ENCODE assay signal across 1 cellular context in genomic region chr18:3450358-3451107, GRCh38.
TF ChIP-seq lines count a peak whose summit lies in the region.

No MANE protein-coding gene starts in this region.

TF ChIP-seq in K562, 482 proteins besides CTCF, POLR2A, EP300 and RAD21 (continued from another document and continues in another):
- TF ChIP-seq MEF2A (IDR thresholded peaks at IDR 0.05; ENCODE audit: control insufficient read depth, low read depth, low read length): no peak
- TF ChIP-seq ZBED1 (IDR thresholded peaks at IDR 0.05): no peak; the same call in none of the 2 replicates
- TF ChIP-seq CBX3 (IDR thresholded peaks at IDR 0.05; ENCODE audit: borderline replicate concordance in 1 of 2, low read length in 2 of 2): no peak
- no peak for TF ChIP-seq SRSF1 (IDR thresholded peaks at IDR 0.05; ENCODE audit: low read depth, low read length)
- TF ChIP-seq ZNF311 (CRISPR knock-in tag; IDR thresholded peaks at IDR 0.05): no peak
- no peak for TF ChIP-seq RBM15 (IDR thresholded peaks at IDR 0.05; ENCODE audit: insufficient read depth, low read length)
- TF ChIP-seq HDAC6 (IDR thresholded peaks at IDR 0.05; ENCODE audit: low read depth, low read length): no peak
- TF ChIP-seq ZNF740 (CRISPR knock-in tag; IDR thresholded peaks at IDR 0.05): peak; percentile 22; the same call in 1 of the 2 replicates
- TF ChIP-seq ZNF740 (tag; IDR thresholded peaks at IDR 0.05): no peak
- no peak for TF ChIP-seq HES1 (IDR thresholded peaks at IDR 0.05; ENCODE audit: low read depth)
- TF ChIP-seq SMARCE1 (IDR thresholded peaks at IDR 0.05): no peak
- 0 out of 2 replicates have a peak, but pooled peaks have one; percentile 46 for TF ChIP-seq ELF4 (CRISPR knock-in tag; IDR thresholded peaks at IDR 0.05)
- TF ChIP-seq HOMEZ (CRISPR knock-in tag; IDR thresholded peaks at IDR 0.05): 0 out of 2 replicates have a peak, but pooled peaks have one; percentile 31
- TF ChIP-seq TOE1 (IDR thresholded peaks at IDR 0.05; ENCODE audit: borderline replicate concordance): no peak
- no peak for TF ChIP-seq TOE1 (CRISPR knock-in tag; IDR thresholded peaks at IDR 0.05; ENCODE audit: borderline replicate concordance, low read depth)
- no peak for TF ChIP-seq HNRNPLL (IDR thresholded peaks at IDR 0.05; ENCODE audit: low read depth, low read length, poor library complexity, severe bottlenecking)
- no peak for TF ChIP-seq ZFP91 (CRISPR knock-in tag; IDR thresholded peaks at IDR 0.05)
- TF ChIP-seq U2AF1 (optimal IDR thresholded peaks at IDR 0.05; ENCODE audit: low read depth, low read length): no peak
- TF ChIP-seq NFYB (IDR thresholded peaks at IDR 0.05; ENCODE audit: extremely low read depth, insufficient read length): no peak
- no peak for TF ChIP-seq ZNF24 (IDR thresholded peaks at IDR 0.05)
- no peak for TF ChIP-seq PCBP1 (IDR thresholded peaks at IDR 0.05; ENCODE audit: low read depth, low read length, poor library complexity, severe bottlenecking)
- TF ChIP-seq ZNF316 (IDR thresholded peaks at IDR 0.05): no peak
- TF ChIP-seq PRDM10 (IDR thresholded peaks at IDR 0.05; ENCODE audit: partially characterized antibody): no peak
- peak; percentile 5; the same call in 1 of the 2 replicates for TF ChIP-seq TEAD4 (IDR thresholded peaks at IDR 0.05; ENCODE audit: low read length)
- peak; percentile 80; the same call in 1 of the 2 replicates for TF ChIP-seq TEAD4 (CRISPR knock-in tag; IDR thresholded peaks at IDR 0.05; ENCODE audit: borderline replicate concordance)
- TF ChIP-seq ZNF280B (CRISPR knock-in tag; IDR thresholded peaks at IDR 0.05): no peak
- TF ChIP-seq KLF13 (tag; IDR thresholded peaks at IDR 0.05; ENCODE audit: borderline replicate concordance, low read depth): no peak
- TF ChIP-seq ZNF583 (CRISPR knock-in tag; IDR thresholded peaks at IDR 0.05): no peak
- peak; percentile 73; the same call in 1 of the 2 replicates for TF ChIP-seq CBX1 (IDR thresholded peaks at IDR 0.05; ENCODE audit: low read depth)
- no peak for TF ChIP-seq HDAC8 (tag; IDR thresholded peaks at IDR 0.05)
- TF ChIP-seq ID3 (CRISPR knock-in tag; IDR thresholded peaks at IDR 0.05): no peak
- TF ChIP-seq ID3 (tag; IDR thresholded peaks at IDR 0.05): no peak
- no peak for TF ChIP-seq SPI1 (IDR thresholded peaks at IDR 0.05; ENCODE audit: borderline replicate concordance, low read depth, low read length)
- TF ChIP-seq E2F4 (CRISPR knock-in tag; IDR thresholded peaks at IDR 0.05; ENCODE audit: low read depth): 0 out of 2 replicates have a peak, but pooled peaks have one; percentile 50
- TF ChIP-seq E2F6 (IDR thresholded peaks at IDR 0.05; ENCODE audit: borderline replicate concordance in 1 of 2, extremely low read depth in 1 of 2, insufficient read depth in 1 of 2, insufficient read length in 1 of 2, low read depth in 1 of 2, low read length in 1 of 2, poor library complexity in 1 of 2, severe bottlenecking in 1 of 2): peak; percentile 59 to 70
- TF ChIP-seq NR2F6 (CRISPR knock-in tag; IDR thresholded peaks at IDR 0.05): peak; percentile 85
- TF ChIP-seq ZNF143 (CRISPR knock-in tag; IDR thresholded peaks at IDR 0.05): no peak
- TF ChIP-seq ZNF830 (CRISPR knock-in tag; IDR thresholded peaks at IDR 0.05): 0 out of 2 replicates have a peak, but pooled peaks have one; percentile 35
- TF ChIP-seq IRF9 (tag; IDR thresholded peaks at IDR 0.05): no peak
- no peak for TF ChIP-seq E2F8 (IDR thresholded peaks at IDR 0.05; ENCODE audit: low read depth, partially characterized antibody)
- no peak for TF ChIP-seq SNIP1 (IDR thresholded peaks at IDR 0.05; ENCODE audit: low read depth)
- TF ChIP-seq FOXK1 (CRISPR knock-in tag; IDR thresholded peaks at IDR 0.05; ENCODE audit: borderline replicate concordance): peak; percentile 89; the same call in 1 of the 2 replicates
- TF ChIP-seq KDM2B (CRISPR knock-in tag; IDR thresholded peaks at IDR 0.05): 0 out of 2 replicates have a peak, but pooled peaks have one; percentile 12
- no peak for TF ChIP-seq RHOXF2B (CRISPR knock-in tag; conservative IDR thresholded peaks at IDR 0.05)
- TF ChIP-seq ERF (CRISPR knock-in tag; IDR thresholded peaks at IDR 0.05): 0 out of 2 replicates have a peak, but pooled peaks have one; percentile 33
- TF ChIP-seq HDGF (IDR thresholded peaks at IDR 0.05): no peak
- no peak for TF ChIP-seq RAD51 (IDR thresholded peaks at IDR 0.05; ENCODE audit: borderline replicate concordance, low read depth)
